ENCODE assay signal across 8 cellular contexts in genomic region chr5:131394128-131394527, GRCh38.
DNase-seq lines count a peak whose midpoint lies in the region; ATAC-seq lines count a peak whose summit lies in the region.

No MANE protein-coding gene starts in this region.

- peaks cover 100% of the 10 kb centered on the region for H3K4me1 Mint-ChIP-seq in activated T-cell treated with anti-CD3 and anti-CD28 coated beads, Interleukin-2, amount 50 U/mL, for 72 hours (ENCODE audit: low read depth)

- DNase-seq in activated T-cell treated with anti-CD3 and anti-CD28 coated beads, Interleukin-2, amount 50 U/mL, for 72 hours: peak; percentile 47 to 49
- peak; percentile 50 for DNase-seq in left lobe of liver (ENCODE audit: low spot score)
- no peak for DNase-seq in amniotic stem cell (lab: John Stamatoyannopoulos, UW)
- no peak for DNase-seq in iPS-NIHi7 (ENCODE audit: extremely low spot score)
- DNase-seq in anterior cingulate cortex (lab: John Stamatoyannopoulos, UW): no peak
- no peak for DNase-seq in cortex of kidney (lab: John Stamatoyannopoulos, UW)

- H3K9me3 Mint-ChIP-seq in activated T-cell treated with anti-CD3 and anti-CD28 coated beads, Interleukin-2, amount 50 U/mL, for 72 hours: peaks cover 0 to 2% of the 10 kb centered on the region in 2 donors

- peak overlapping the region; percentile 75 to 77 for H3K4me3 Mint-ChIP-seq in activated T-cell treated with anti-CD3 and anti-CD28 coated beads, Interleukin-2, amount 50 U/mL, for 72 hours

- peaks cover 28 to 69% of the 10 kb centered on the region in 2 donors for H3K36me3 Mint-ChIP-seq in activated T-cell treated with anti-CD3 and anti-CD28 coated beads, Interleukin-2, amount 50 U/mL, for 72 hours (ENCODE audit: insufficient read depth in 2 of 2)

- peak overlapping the region; percentile 97 for H3K27ac Mint-ChIP-seq in activated T-cell treated with anti-CD3 and anti-CD28 coated beads, Interleukin-2, amount 50 U/mL, for 72 hours

- ATAC-seq in GM18909 (IDR thresholded peaks at IDR 0.05; ENCODE audit: poor library complexity, unreplicated experiment) (peak; percentile 76), HG02870 (IDR thresholded peaks at IDR 0.05; ENCODE audit: unreplicated experiment) (peak; percentile 55), left lobe of liver (peak; percentile 90)
- peak; percentile 74 to 78 for ATAC-seq in activated T-cell treated with anti-CD3 and anti-CD28 coated beads, Interleukin-2, amount 50 U/mL, for 72 hours (replicated peaks in 1 of 2)

- no peaks in the 10 kb centered on the region for H3K27me3 Mint-ChIP-seq in activated T-cell treated with anti-CD3 and anti-CD28 coated beads, Interleukin-2, amount 50 U/mL, for 72 hours (ENCODE audit: low read depth)

Comparison
In these comparisons a context has a peak if more than half of its experiments do, and no peak if none do; other contexts are left out.
1. DNase-seq: peak in activated T-cell treated with anti-CD3 and anti-CD28 coated beads, Interleukin-2, amount 50 U/mL, for 72 hours (2 of 2) and left lobe of liver (single experiment); none in amniotic stem cell (single experiment), iPS-NIHi7 (single experiment), anterior cingulate cortex (0 of 58) and cortex of kidney (single experiment).
2. Peak in every context shown above with its lines, with median percentiles within 50 percentile points of each other: ATAC-seq.